Comparison of ENCODE assay signal across 1 cellular context in the genomic region with DNA sequence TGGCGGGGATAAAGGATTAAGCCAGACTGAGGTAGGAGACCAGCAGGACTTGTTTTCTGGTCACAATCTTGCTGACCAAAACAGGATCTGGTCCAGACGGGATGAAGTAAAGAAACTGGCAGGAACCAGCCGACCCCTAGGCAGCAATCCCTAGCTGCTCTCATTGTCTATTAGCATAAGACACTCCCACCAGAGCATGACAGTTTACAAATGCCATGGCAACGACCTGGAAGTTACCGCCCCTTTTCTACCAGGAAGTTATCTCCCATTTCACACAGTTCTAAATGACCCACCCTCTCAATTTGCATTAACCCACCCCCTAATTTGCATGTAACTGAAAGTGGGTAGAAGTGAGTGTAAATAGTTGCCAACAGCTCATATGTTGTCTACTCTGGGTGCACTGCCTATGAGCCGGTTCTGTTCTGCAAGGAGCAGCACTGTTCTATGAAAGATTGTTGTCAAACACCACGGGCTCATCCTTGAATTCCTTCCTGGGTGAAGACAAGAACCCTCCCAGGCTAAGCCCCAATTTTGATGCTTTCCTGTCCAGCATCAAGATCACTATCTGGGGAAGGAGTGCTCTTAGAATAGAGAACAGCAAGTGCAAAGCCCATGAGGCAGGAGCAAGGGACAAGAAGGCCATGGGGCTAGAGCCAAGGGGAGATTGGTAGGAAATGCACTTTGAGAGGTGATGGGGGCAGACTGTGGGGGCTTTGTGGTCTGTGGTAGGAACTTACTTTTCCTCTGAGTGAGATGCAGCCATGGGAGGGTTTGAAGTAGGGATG.
TF ChIP-seq lines count a peak whose summit lies in the region.

No MANE protein-coding gene starts in this region.

TF ChIP-seq in K562, 482 proteins besides CTCF, POLR2A, EP300 and RAD21 (continued from another document):
- TF ChIP-seq CBFB (CRISPR knock-in tag; IDR thresholded peaks at IDR 0.05) = no peak
- TF ChIP-seq ZKSCAN3 (CRISPR knock-in tag; IDR thresholded peaks at IDR 0.05) = no peak
- TF ChIP-seq ETS2 (tag; IDR thresholded peaks at IDR 0.05; ENCODE audit: borderline replicate concordance, poor library complexity, severe bottlenecking) = no peak
- TF ChIP-seq, protein P1, sequence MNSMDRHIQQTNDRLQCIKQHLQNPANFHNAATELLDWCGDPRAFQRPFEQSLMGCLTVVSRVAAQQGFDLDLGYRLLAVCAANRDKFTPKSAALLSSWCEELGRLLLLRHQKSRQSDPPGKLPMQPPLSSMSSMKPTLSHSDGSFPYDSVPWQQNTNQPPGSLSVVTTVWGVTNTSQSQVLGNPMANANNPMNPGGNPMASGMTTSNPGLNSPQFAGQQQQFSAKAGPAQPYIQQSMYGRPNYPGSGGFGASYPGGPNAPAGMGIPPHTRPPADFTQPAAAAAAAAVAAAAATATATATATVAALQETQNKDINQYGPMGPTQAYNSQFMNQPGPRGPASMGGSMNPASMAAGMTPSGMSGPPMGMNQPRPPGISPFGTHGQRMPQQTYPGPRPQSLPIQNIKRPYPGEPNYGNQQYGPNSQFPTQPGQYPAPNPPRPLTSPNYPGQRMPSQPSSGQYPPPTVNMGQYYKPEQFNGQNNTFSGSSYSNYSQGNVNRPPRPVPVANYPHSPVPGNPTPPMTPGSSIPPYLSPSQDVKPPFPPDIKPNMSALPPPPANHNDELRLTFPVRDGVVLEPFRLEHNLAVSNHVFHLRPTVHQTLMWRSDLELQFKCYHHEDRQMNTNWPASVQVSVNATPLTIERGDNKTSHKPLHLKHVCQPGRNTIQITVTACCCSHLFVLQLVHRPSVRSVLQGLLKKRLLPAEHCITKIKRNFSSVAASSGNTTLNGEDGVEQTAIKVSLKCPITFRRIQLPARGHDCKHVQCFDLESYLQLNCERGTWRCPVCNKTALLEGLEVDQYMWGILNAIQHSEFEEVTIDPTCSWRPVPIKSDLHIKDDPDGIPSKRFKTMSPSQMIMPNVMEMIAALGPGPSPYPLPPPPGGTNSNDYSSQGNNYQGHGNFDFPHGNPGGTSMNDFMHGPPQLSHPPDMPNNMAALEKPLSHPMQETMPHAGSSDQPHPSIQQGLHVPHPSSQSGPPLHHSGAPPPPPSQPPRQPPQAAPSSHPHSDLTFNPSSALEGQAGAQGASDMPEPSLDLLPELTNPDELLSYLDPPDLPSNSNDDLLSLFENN (IDR thresholded peaks at IDR 0.05; ENCODE audit: low read depth in 2 of 2, low read length in 2 of 2) = no peak
- TF ChIP-seq, protein P2, sequence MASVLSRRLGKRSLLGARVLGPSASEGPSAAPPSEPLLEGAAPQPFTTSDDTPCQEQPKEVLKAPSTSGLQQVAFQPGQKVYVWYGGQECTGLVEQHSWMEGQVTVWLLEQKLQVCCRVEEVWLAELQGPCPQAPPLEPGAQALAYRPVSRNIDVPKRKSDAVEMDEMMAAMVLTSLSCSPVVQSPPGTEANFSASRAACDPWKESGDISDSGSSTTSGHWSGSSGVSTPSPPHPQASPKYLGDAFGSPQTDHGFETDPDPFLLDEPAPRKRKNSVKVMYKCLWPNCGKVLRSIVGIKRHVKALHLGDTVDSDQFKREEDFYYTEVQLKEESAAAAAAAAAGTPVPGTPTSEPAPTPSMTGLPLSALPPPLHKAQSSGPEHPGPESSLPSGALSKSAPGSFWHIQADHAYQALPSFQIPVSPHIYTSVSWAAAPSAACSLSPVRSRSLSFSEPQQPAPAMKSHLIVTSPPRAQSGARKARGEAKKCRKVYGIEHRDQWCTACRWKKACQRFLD (CRISPR knock-in tag; IDR thresholded peaks at IDR 0.05) = no peak
